ENCODE assay signal across 19 cellular contexts in genomic region chr7:112547916-112548315, GRCh38.
"Had no signal": no experiment of that assay in that cellular context is flagged by ENCODE, and none has a peak within 500 bp of the region (broad histone marks: within the 10 kb centered on the region; RNA-seq: fewer than 3 reads in every experiment).

No MANE protein-coding gene starts in this region.

- H3K27ac Mint-ChIP-seq: activated B cell treated with CpG ODN at 0.5 μM for 24 hours; activated CD8-positive, alpha-beta T cell treated with anti-CD3 and anti-CD28 coated beads for 36 hours; activated naive CD4-positive, alpha-beta T cell treated with anti-CD3 and anti-CD28 coated beads, Interleukin-2, amount 50 U/mL, for 72 hours; activated T-cell treated with anti-CD3 and anti-CD28 coated beads, Interleukin-2, amount 50 U/mL, for 72 hours; natural killer cell had no signal

- H3K4me1 ChIP-seq: breast epithelium, gastrocnemius medialis, heart right ventricle, suprapubic skin had no signal

- H3K4me1 Mint-ChIP-seq: activated B cell treated with CpG ODN at 0.5 μM for 24 hours, natural killer cell had no signal

- H3K4me3 ChIP-seq: breast epithelium, gastrocnemius medialis, heart right ventricle, mucosa of descending colon, suprapubic skin had no signal

- H3K36me3 ChIP-seq: breast epithelium, gastrocnemius medialis, heart right ventricle, suprapubic skin had no signal

- H3K27ac ChIP-seq: breast epithelium, gastrocnemius medialis, heart right ventricle, suprapubic skin had no signal

- H3K9me3 ChIP-seq: breast epithelium, gastrocnemius medialis, mucosa of descending colon, suprapubic skin had no signal

- H3K4me3 Mint-ChIP-seq: activated B cell treated with CpG ODN at 0.5 μM for 24 hours; activated CD8-positive, alpha-beta T cell treated with anti-CD3 and anti-CD28 coated beads for 36 hours; activated T-cell treated with anti-CD3 and anti-CD28 coated beads, Interleukin-2, amount 50 U/mL, for 72 hours; natural killer cell had no signal

- DNase-seq: activated B cell treated with CpG ODN at 0.5 μM for 24 hours; activated CD4-positive, alpha-beta T cell treated with anti-CD3 and anti-CD28 coated beads for 48 hours; activated CD8-positive, alpha-beta T cell treated with anti-CD3 and anti-CD28 coated beads for 36 hours; activated gamma-delta T cell; activated T-cell treated with anti-CD3 and anti-CD28 coated beads, Interleukin-2, amount 50 U/mL, for 72 hours; amygdala; dermis blood vessel endothelial cell; gastrocnemius medialis; heart right ventricle; mucosa of descending colon; natural killer cell; nucleus accumbens; right cardiac atrium; stimulated activated naive CD8-positive, alpha-beta T cell treated with anti-CD3 and anti-CD28 coated beads, Interleukin-15, Interleukin-2, amounts not matched to agents 100 U/mL and 50 U/mL, for 24 hours; SW 1271; trophoblast cell had no signal

- H3K36me3 Mint-ChIP-seq: activated naive CD4-positive, alpha-beta T cell treated with anti-CD3 and anti-CD28 coated beads, Interleukin-2, amount 50 U/mL, for 72 hours; natural killer cell had no signal

- H3K27me3 ChIP-seq: breast epithelium, gastrocnemius medialis had no signal

- H3K9me3 Mint-ChIP-seq: activated CD8-positive, alpha-beta T cell treated with anti-CD3 and anti-CD28 coated beads for 36 hours; activated naive CD4-positive, alpha-beta T cell treated with anti-CD3 and anti-CD28 coated beads, Interleukin-2, amount 50 U/mL, for 72 hours; natural killer cell had no signal
